Comparison of ENCODE assay signal across 1 cellular context in the genomic region with DNA sequence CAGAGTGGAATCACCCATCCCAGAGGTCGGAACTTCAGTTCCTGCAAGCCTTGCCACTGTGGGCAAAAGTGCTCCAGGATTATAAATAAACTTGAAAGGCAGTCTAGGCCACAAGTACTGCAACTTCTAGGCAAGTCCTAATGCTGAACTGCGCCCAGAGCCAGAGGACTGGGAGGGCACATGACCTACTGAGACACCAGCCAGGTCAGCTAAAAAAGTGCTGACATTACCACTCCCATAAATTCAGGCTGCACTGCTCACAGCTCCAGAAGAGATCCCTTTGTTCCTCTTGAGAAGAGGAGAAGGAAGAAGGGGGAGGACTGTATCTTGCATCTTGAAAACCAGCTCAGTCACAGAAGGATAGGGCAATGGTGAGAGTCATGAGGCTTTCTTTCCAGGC.
A peak's percentile ranks its signal among the peaks of the same experiment; 100 is the strongest.
TF ChIP-seq lines count a peak whose summit lies in the region.

No MANE protein-coding gene starts in this region.

TF ChIP-seq in HepG2, 621 proteins besides CTCF, POLR2A, EP300 and RAD21:
- peak; percentile 42; the same call in 1 of the 2 replicates for TF ChIP-seq MAFF (IDR thresholded peaks at IDR 0.05; ENCODE audit: low read depth, low read length)
- TF ChIP-seq CREB1 (IDR thresholded peaks at IDR 0.05): peak; percentile 37; the same call in 1 of the 2 replicates
- no peak for TF ChIP-seq CREB1 (CRISPR knock-in tag; IDR thresholded peaks at IDR 0.05)
- no peak for TF ChIP-seq EED (CRISPR knock-in tag; IDR thresholded peaks at IDR 0.05)
- peak; percentile 8 to 56; a peak in 2 of 4 replicates for TF ChIP-seq MAFK (conservative IDR thresholded peaks at IDR 0.05 in 1 of 2, IDR thresholded peaks at IDR 0.05 in 1 of 2; ENCODE audit: low read length in 2 of 2)
